ENCODE assay signal across 1 cellular context in genomic region chrX:153627675-153628111, GRCh38.
TF ChIP-seq lines count a peak whose summit lies in the region.

No MANE protein-coding gene starts in this region.

TF ChIP-seq in HepG2, 621 proteins besides CTCF, POLR2A, EP300 and RAD21 (continued from another document and continues in another):
- TF ChIP-seq ZNF235 (CRISPR knock-in tag; IDR thresholded peaks at IDR 0.05; ENCODE audit: borderline replicate concordance) (no peak), KAT8 (CRISPR knock-in tag; IDR thresholded peaks at IDR 0.05) (no peak), KDM6A (CRISPR knock-in tag; IDR thresholded peaks at IDR 0.05; ENCODE audit: low read depth) (no peak; the same call in 1 of the 2 replicates), POGZ (CRISPR knock-in tag; IDR thresholded peaks at IDR 0.05) (no peak), NR0B2 (CRISPR knock-in tag; IDR thresholded peaks at IDR 0.05) (peak; percentile 68; the same call in 1 of the 2 replicates), CSRNP1 (CRISPR knock-in tag; IDR thresholded peaks at IDR 0.05) (0 out of 2 replicates have a peak, but pooled peaks have one; percentile 25), ZNF746 (CRISPR knock-in tag; IDR thresholded peaks at IDR 0.05) (peak; percentile 77; the same call in 1 of the 2 replicates), CREB1 (IDR thresholded peaks at IDR 0.05) (no peak), CREB1 (CRISPR knock-in tag; IDR thresholded peaks at IDR 0.05) (no peak), ZNF749 (CRISPR knock-in tag; IDR thresholded peaks at IDR 0.05; ENCODE audit: borderline replicate concordance) (peak; percentile 24; the same call in 1 of the 2 replicates), DMAP1 (CRISPR knock-in tag; IDR thresholded peaks at IDR 0.05) (peak; percentile 70), PAX8 (CRISPR knock-in tag; IDR thresholded peaks at IDR 0.05; ENCODE audit: borderline replicate concordance) (no peak), ZNF256 (CRISPR knock-in tag; conservative IDR thresholded peaks at IDR 0.05) (no peak), NFATC3 (CRISPR knock-in tag; IDR thresholded peaks at IDR 0.05) (no peak), ARID4A (CRISPR knock-in tag; IDR thresholded peaks at IDR 0.05; ENCODE audit: borderline replicate concordance) (peak; percentile 53; the same call in 1 of the 2 replicates), BCLAF1 (IDR thresholded peaks at IDR 0.05) (no peak), TBX2 (CRISPR knock-in tag; IDR thresholded peaks at IDR 0.05; ENCODE audit: borderline replicate concordance) (no peak; the same call in 1 of the 2 replicates), FOXK2 (IDR thresholded peaks at IDR 0.05) (peak; percentile 38; the same call in 1 of the 2 replicates), FOXP4 (CRISPR knock-in tag; IDR thresholded peaks at IDR 0.05) (peak; percentile 74), ZNF275 (CRISPR knock-in tag; IDR thresholded peaks at IDR 0.05; ENCODE audit: borderline replicate concordance) (no peak), TCF7 (IDR thresholded peaks at IDR 0.05; ENCODE audit: low read depth) (no peak), SOX6 (IDR thresholded peaks at IDR 0.05) (no peak), SOX6 (CRISPR knock-in tag; IDR thresholded peaks at IDR 0.05) (peak; percentile 34; the same call in 1 of the 2 replicates), GATAD2A (CRISPR knock-in tag; IDR thresholded peaks at IDR 0.05) (peak; percentile 65), ZNF430 (CRISPR knock-in tag; IDR thresholded peaks at IDR 0.05) (no peak), FOXM1 (CRISPR knock-in tag; IDR thresholded peaks at IDR 0.05) (no peak), NR2F2 (IDR thresholded peaks at IDR 0.05; ENCODE audit: borderline replicate concordance, low read depth) (no peak), ZMYM2 (CRISPR knock-in tag; IDR thresholded peaks at IDR 0.05) (no peak), PHF5A (CRISPR knock-in tag; IDR thresholded peaks at IDR 0.05; ENCODE audit: low read depth, unreplicated experiment) (no peak), ATF4 (CRISPR knock-in tag; IDR thresholded peaks at IDR 0.05) (peak in 1 of 2 experiments; percentile 59; a peak in 1 of 4 replicates), USF2 (IDR thresholded peaks at IDR 0.05; ENCODE audit: low read depth, low read length) (no peak), USF2 (CRISPR knock-in tag; IDR thresholded peaks at IDR 0.05; ENCODE audit: borderline replicate concordance) (no peak), TRIM24 (CRISPR knock-in tag; IDR thresholded peaks at IDR 0.05) (no peak), CC2D1A (CRISPR knock-in tag; IDR thresholded peaks at IDR 0.05) (no peak), ZNF513 (CRISPR knock-in tag; conservative IDR thresholded peaks at IDR 0.05) (no peak), KDM3A (CRISPR knock-in tag; IDR thresholded peaks at IDR 0.05; ENCODE audit: low read depth) (peak; percentile 59; the same call in 1 of the 2 replicates), RNF2 (conservative IDR thresholded peaks at IDR 0.05; ENCODE audit: low read depth) (0 out of 2 replicates have a peak, but pooled peaks have one; percentile 33), TAF15 (IDR thresholded peaks at IDR 0.05; ENCODE audit: low read depth, low read length, poor library complexity, severe bottlenecking) (no peak), TCF12 (IDR thresholded peaks at IDR 0.05) (no peak), TCF12 (CRISPR knock-in tag; IDR thresholded peaks at IDR 0.05) (no peak; the same call in 1 of the 2 replicates), TBL1XR1 (IDR thresholded peaks at IDR 0.05; ENCODE audit: borderline replicate concordance, low read length, partially characterized antibody) (no peak), NFYB (CRISPR knock-in tag; IDR thresholded peaks at IDR 0.05) (no peak), YY1 (IDR thresholded peaks at IDR 0.05; ENCODE audit: insufficient read depth, insufficient replicate concordance, low read depth, low read length) (peak; percentile 62)
